13 cellular contexts compared by ENCODE assay signal in genomic region chr17:61201211-61201610, GRCh38.
DNase-seq lines count a peak whose midpoint lies in the region; TF ChIP-seq lines count a peak whose summit lies in the region.
"Had no signal": no experiment of that assay in that cellular context is flagged by ENCODE, and none has a peak within 500 bp of the region (broad histone marks: within the 10 kb centered on the region; RNA-seq: fewer than 3 reads in every experiment).

No MANE protein-coding gene starts in this region.

- H3K27me3 Mint-ChIP-seq in chondrocyte (ENCODE audit: low read depth), result no peaks in the 10 kb centered on the region
- H3K27me3 Mint-ChIP-seq in activated T-helper 1 cell treated with anti-CD3 and anti-CD28 coated beads, Interleukin-12 subunit alpha, Interleukin-12 subunit beta, Interleukin-2, Interleukin-4 antibody, amounts not matched to agents 30 ng/mL and 10 ng/mL and 1 ng/mL, durations not matched to agents 14 hours and 24 hours and 36 hours (ENCODE audit: insufficient read depth), result peaks cover 2% of the 10 kb centered on the region
- H3K27me3 Mint-ChIP-seq: IgD-negative memory B cell had no signal

- peak overlapping the region; percentile 89 for H3K27ac Mint-ChIP-seq in chondrocyte (ENCODE audit: unreplicated experiment)
- no peak overlapping the region for H3K27ac Mint-ChIP-seq in activated T-helper 1 cell treated with anti-CD3 and anti-CD28 coated beads, Interleukin-12 subunit alpha, Interleukin-12 subunit beta, Interleukin-2, Interleukin-4 antibody, amounts not matched to agents 30 ng/mL and 10 ng/mL and 1 ng/mL, durations not matched to agents 14 hours and 24 hours and 36 hours
- H3K27ac Mint-ChIP-seq: IgD-negative memory B cell, natural killer cell had no signal

- in situ Hi-C loops in ACHN (cut with HindIII; ENCODE audit: low pct_ligation_motif_present, low pct_unique_long_range_greater_than_20kb, low sequenced_read_pairs), result no loop called here

- no peak for TF ChIP-seq CTCF in chondrocyte (IDR thresholded peaks at IDR 0.05)

- H3K4me3 Mint-ChIP-seq in chondrocyte (ENCODE audit: unreplicated experiment), result no peak overlapping the region
- no peak overlapping the region for H3K4me3 Mint-ChIP-seq in activated T-helper 1 cell treated with anti-CD3 and anti-CD28 coated beads, Interleukin-12 subunit alpha, Interleukin-12 subunit beta, Interleukin-2, Interleukin-4 antibody, amounts not matched to agents 30 ng/mL and 10 ng/mL and 1 ng/mL, durations not matched to agents 14 hours and 24 hours and 36 hours
- H3K4me3 Mint-ChIP-seq: IgD-negative memory B cell, natural killer cell had no signal

- no peaks in the 10 kb centered on the region for H3K36me3 Mint-ChIP-seq in chondrocyte (ENCODE audit: low read depth)
- H3K36me3 Mint-ChIP-seq in activated T-helper 1 cell treated with anti-CD3 and anti-CD28 coated beads, Interleukin-12 subunit alpha, Interleukin-12 subunit beta, Interleukin-2, Interleukin-4 antibody, amounts not matched to agents 30 ng/mL and 10 ng/mL and 1 ng/mL, durations not matched to agents 14 hours and 24 hours and 36 hours (ENCODE audit: low read depth), result no peaks in the 10 kb centered on the region
- H3K36me3 Mint-ChIP-seq: IgD-negative memory B cell, natural killer cell had no signal

- peak; percentile 59 for DNase-seq in ACHN
- peak; percentile 64 for DNase-seq in HT1080 (ENCODE audit: low read depth)
- no peak for DNase-seq in chondrocyte (ENCODE audit: low spot score)
- peak; percentile 77 for DNase-seq in myocyte (ENCODE audit: low read depth)
- DNase-seq in putamen (ENCODE audit: low spot score), result no peak
- no peak for DNase-seq in DMS114 treated with DMSO at 0.1 percent for 48 hours (lab: John Stamatoyannopoulos, UW; ENCODE audit: unreplicated experiment)
- no peak for DNase-seq in activated T-helper 1 cell treated with anti-CD3 and anti-CD28 coated beads, Interleukin-12 subunit alpha, Interleukin-12 subunit beta, Interleukin-2, Interleukin-4 antibody, amounts not matched to agents 30 ng/mL and 10 ng/mL and 1 ng/mL, durations not matched to agents 14 hours and 24 hours and 36 hours (ENCODE audit: low spot score)
- DNase-seq in NCI-H748 (lab: John Stamatoyannopoulos, UW; ENCODE audit: unreplicated experiment), result no peak
- DNase-seq: activated CD4-positive, alpha-beta T cell treated with anti-CD3 and anti-CD28 coated beads, Interleukin-2, amount 50 U/mL, for 4 hours; amygdala; natural killer cell; stimulated activated CD4-positive, alpha-beta T cell treated with anti-CD3 and anti-CD28 coated beads, Interleukin-4, amount 100 ng/mL, for 4 hours had no signal

- intact Hi-C loops in activated T-helper 1 cell treated with anti-CD3 and anti-CD28 coated beads, Interleukin-12 subunit alpha, Interleukin-12 subunit beta, Interleukin-2, Interleukin-4 antibody, amounts not matched to agents 30 ng/mL and 10 ng/mL and 1 ng/mL, durations not matched to agents 14 hours and 24 hours and 36 hours (cut with micrococcal nuclease), result no loop called here

- no peaks in the 10 kb centered on the region for H3K9me3 Mint-ChIP-seq in chondrocyte (ENCODE audit: low read depth)
- H3K9me3 Mint-ChIP-seq in activated T-helper 1 cell treated with anti-CD3 and anti-CD28 coated beads, Interleukin-12 subunit alpha, Interleukin-12 subunit beta, Interleukin-2, Interleukin-4 antibody, amounts not matched to agents 30 ng/mL and 10 ng/mL and 1 ng/mL, durations not matched to agents 14 hours and 24 hours and 36 hours, result no peaks in the 10 kb centered on the region
- H3K9me3 Mint-ChIP-seq: natural killer cell had no signal

- H3K4me1 Mint-ChIP-seq in chondrocyte (ENCODE audit: low read depth), result peaks cover 48% of the 10 kb centered on the region
- no peaks in the 10 kb centered on the region for H3K4me1 Mint-ChIP-seq in activated T-helper 1 cell treated with anti-CD3 and anti-CD28 coated beads, Interleukin-12 subunit alpha, Interleukin-12 subunit beta, Interleukin-2, Interleukin-4 antibody, amounts not matched to agents 30 ng/mL and 10 ng/mL and 1 ng/mL, durations not matched to agents 14 hours and 24 hours and 36 hours (ENCODE audit: low read depth)
- H3K4me1 Mint-ChIP-seq: IgD-negative memory B cell, natural killer cell had no signal

Comparison
In these comparisons a context has a peak if more than half of its experiments do, and no peak if none do; other contexts are left out.
1. DNase-seq: peak in ACHN (single experiment), HT1080 (single experiment) and myocyte (single experiment); none in chondrocyte (single experiment), putamen (single experiment), DMS114 treated with DMSO at 0.1 percent for 48 hours (single experiment), activated T-helper 1 cell treated with anti-CD3 and anti-CD28 coated beads, Interleukin-12 subunit alpha, Interleukin-12 subunit beta, Interleukin-2, Interleukin-4 antibody, amounts not matched to agents 30 ng/mL and 10 ng/mL and 1 ng/mL, durations not matched to agents 14 hours and 24 hours and 36 hours (single experiment) and NCI-H748 (single experiment).